In genomic region chr15:96053039-96054021, GRCh38 we compare ENCODE assay signal across 8 cellular contexts.
DNase-seq lines count a peak whose midpoint lies in the region; ATAC-seq and TF ChIP-seq lines count a peak whose summit lies in the region.

No MANE protein-coding gene starts in this region.

- intact Hi-C loops in HCT116 (cut with micrococcal nuclease) (loop anchor here (5.0 kb wide), 1 partner anchor 274 kb away; no protein-coding TSS in a partner anchor), aorta (cut with DNase I) (loop anchor here in 1 of 2 donors (10.0 kb wide), 1 partner anchor 271 kb away; no protein-coding TSS in a partner anchor)

- TF ChIP-seq RAD21 in HCT116 (IDR thresholded peaks at IDR 0.05; ENCODE audit: low read depth) = 0 out of 2 replicates have a peak, but pooled peaks have one; percentile 5

- CTCF ChIA-PET in HCT116 (lab: Charles Lee) = interaction anchor here (1.5 to 1.6 kb wide), 2 partner anchors 10 to 274 kb away, joined by 4 to 5 read pairs; no protein-coding TSS in a partner anchor

- no peak overlapping the region for H4K5ac ChIP-seq in mesendoderm (ENCODE audit: low read length)

- no peak for TF ChIP-seq POLR2A in HCT116 (IDR thresholded peaks at IDR 0.05; ENCODE audit: borderline replicate concordance, extremely low read depth, insufficient read depth, insufficient read length)

- ATAC-seq in HCT116 = peak; percentile 80
- peak; percentile 60 for ATAC-seq in aorta (ENCODE audit: low FRiP score)
- no peak for ATAC-seq in HG03521 (IDR thresholded peaks at IDR 0.05; ENCODE audit: unreplicated experiment)

- H2AFZ ChIP-seq in HCT116 (ENCODE audit: low read depth, low read length, poor library complexity, severe bottlenecking) = peak overlapping the region; percentile 94

- H3K4me2 ChIP-seq in HCT116 (ENCODE audit: low read length) (peak overlapping the region; percentile 64), mesendoderm (ENCODE audit: low read length) (peak overlapping the region; percentile 77)

- DNase-seq in HCT116 (ENCODE audit: low read depth, low spot score) (peak; percentile 16), NCI-H2227 treated with DMSO at 0.1 percent for 48 hours (lab: John Stamatoyannopoulos, UW) (peak; percentile 8), ecto neural progenitor cell (ENCODE audit: low spot score) (peak; percentile 83), mesendoderm (peak; percentile 91), aorta (peak in 1 of 2 donors; percentile 82), WERI-Rb-1 (no peak), NCI-H1694 (lab: John Stamatoyannopoulos, UW) (no peak)

- H3K9ac ChIP-seq in HCT116 (ENCODE audit: low read length) = peak overlapping the region; percentile 29
- no peak overlapping the region for H3K9ac ChIP-seq in mesendoderm (ENCODE audit: low read length)

- peak overlapping the region; percentile 34 for H2BK120ac ChIP-seq in mesendoderm (ENCODE audit: low read depth, low read length)

- H2BK5ac ChIP-seq in mesendoderm (ENCODE audit: low read length) = no peak overlapping the region

- BruUV-seq in HCT116 (replicated peaks; lab: Mats Ljungman, UMichigan) = no TSS peak

- POLR2A ChIA-PET in HCT116 (lab: Charles Lee) = no interaction called here

- H2BK15ac ChIP-seq in mesendoderm (replicated peaks; ENCODE audit: low read depth) = no peak overlapping the region

- H4K8ac ChIP-seq in mesendoderm (ENCODE audit: low read depth, low read length) = no peak overlapping the region

- H3K9me3 ChIP-seq in HCT116 (ENCODE audit: control insufficient read depth in 1 of 2, insufficient read depth in 1 of 2, low read depth in 1 of 2, low read length in 2 of 2) = no peaks in the 10 kb centered on the region
- no peaks in the 10 kb centered on the region for H3K9me3 ChIP-seq in aorta (ENCODE audit: control insufficient read depth, low read length)
- no peaks in the 10 kb centered on the region for H3K9me3 ChIP-seq in WERI-Rb-1 (ENCODE audit: severe bottlenecking)

- H4K20me1 ChIP-seq in HCT116 (ENCODE audit: insufficient read depth) = no peaks in the 10 kb centered on the region

- no CpG with 5 or more reads among the region's 42 CpGs for WGBS in mesendoderm (ENCODE audit: extremely low coverage, insufficient coverage, low lambda C conversion rate)
- 35 to 42% methylated on average over 42 of the region's 42 CpGs for WGBS in aorta, 2 donors

- no peak overlapping the region for H2AK5ac ChIP-seq in mesendoderm (ENCODE audit: low read length)

- H3K27me3 ChIP-seq in HCT116 (ENCODE audit: insufficient read depth, low read length) (no peaks in the 10 kb centered on the region), mesendoderm (ENCODE audit: insufficient read depth, low read length, poor library complexity) (peaks cover 21% of the 10 kb centered on the region), aorta (ENCODE audit: control insufficient read depth in 1 of 2, insufficient read depth in 2 of 2, low read length in 1 of 2) (no peaks in the 10 kb centered on the region), WERI-Rb-1 (ENCODE audit: insufficient read depth, low read depth, severe bottlenecking) (peaks cover 7% of the 10 kb centered on the region)

- no peak overlapping the region for H3K23ac ChIP-seq in mesendoderm (ENCODE audit: low read length)

- H3K9me2 ChIP-seq in HCT116 (ENCODE audit: insufficient read depth) = no peaks in the 10 kb centered on the region

- TF ChIP-seq CTCF in HCT116 (IDR thresholded peaks at IDR 0.05 in 2 of 3, conservative IDR thresholded peaks at IDR 0.05 in 1 of 3; ENCODE audit: borderline replicate concordance in 1 of 3, insufficient read depth in 1 of 3, low read depth in 2 of 3, low read length in 2 of 3) (no peak), WERI-Rb-1 (IDR thresholded peaks at IDR 0.05; ENCODE audit: low read depth, low read length) (no peak)

- peak overlapping the region; percentile 25 for H3K18ac ChIP-seq in mesendoderm (ENCODE audit: low read length)

- H3K36me3 ChIP-seq in HCT116 (ENCODE audit: control insufficient read depth in 1 of 2, insufficient read depth in 2 of 2, low read length in 2 of 2) (no peaks in the 10 kb centered on the region), mesendoderm (ENCODE audit: control insufficient read depth, insufficient read depth, low read length) (no peaks in the 10 kb centered on the region), aorta (ENCODE audit: control insufficient read depth in 1 of 2, insufficient read depth in 2 of 2, low read length in 1 of 2) (no peaks in the 10 kb centered on the region), WERI-Rb-1 (no peaks in the 10 kb centered on the region)

- H3K56ac ChIP-seq in mesendoderm (ENCODE audit: low read length) = peak overlapping the region; percentile 66

- H3K4ac ChIP-seq in mesendoderm (ENCODE audit: low read depth, low read length) = no peak overlapping the region

- H3K4me3 ChIP-seq in HCT116 (replicated peaks in 1 of 2; ENCODE audit: low read depth in 1 of 2, low read length in 2 of 2) (peak overlapping the region; percentile 19 to 39), mesendoderm (ENCODE audit: low read length) (no peak overlapping the region), aorta (ENCODE audit: low read length in 2 of 2) (peak overlapping the region in 1 of 2 donors; percentile 2), WERI-Rb-1 (ENCODE audit: low read depth, low read length) (no peak overlapping the region)

- H3K79me1 ChIP-seq in mesendoderm (ENCODE audit: low read length) = no peaks in the 10 kb centered on the region

- H3K27ac ChIP-seq in HCT116 (ENCODE audit: low read depth, low read length) = peak overlapping the region; percentile 20
- peak overlapping the region; percentile 49 for H3K27ac ChIP-seq in mesendoderm (ENCODE audit: low read depth, low read length)
- H3K27ac ChIP-seq in aorta (ENCODE audit: low read depth in 1 of 2, low read length in 2 of 2) = no peak overlapping the region
- no peak overlapping the region for H3K27ac ChIP-seq in WERI-Rb-1

- H3K4me1 ChIP-seq in HCT116 (ENCODE audit: control insufficient read depth in 1 of 2, insufficient read depth in 2 of 2, low read length in 2 of 2) = peaks cover 17 to 23% of the 10 kb centered on the region in 2 experiments; a peak in 3 of 4 replicates
- H3K4me1 ChIP-seq in mesendoderm (ENCODE audit: control insufficient read depth, low read depth, low read length) = peaks cover 8% of the 10 kb centered on the region
- no peaks in the 10 kb centered on the region for H3K4me1 ChIP-seq in aorta (ENCODE audit: control insufficient read depth in 1 of 2, insufficient read depth in 2 of 2, low read length in 2 of 2)

- RAD21 ChIA-PET in HCT116 (lab: Charles Lee; ENCODE audit: low non-redundant PET in 1 of 2, low total read pairs in 2 of 2, uncharacterized antibody in 2 of 2, unreplicated experiment in 2 of 2) = no interaction called here

- H3K79me2 ChIP-seq in HCT116 (ENCODE audit: insufficient read depth, low read length) (no peaks in the 10 kb centered on the region), mesendoderm (ENCODE audit: control insufficient read depth, insufficient read depth, low read length) (no peaks in the 10 kb centered on the region)

TF ChIP-seq in HCT116, 20 proteins besides CTCF, POLR2A, EP300 and RAD21:
- TF ChIP-seq SIN3A (IDR thresholded peaks at IDR 0.05; ENCODE audit: low read depth) (no peak), ZFX (IDR thresholded peaks at IDR 0.05) (peak; percentile 50)
- TF ChIP-seq, protein P1, sequence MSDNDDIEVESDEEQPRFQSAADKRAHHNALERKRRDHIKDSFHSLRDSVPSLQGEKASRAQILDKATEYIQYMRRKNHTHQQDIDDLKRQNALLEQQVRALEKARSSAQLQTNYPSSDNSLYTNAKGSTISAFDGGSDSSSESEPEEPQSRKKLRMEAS (IDR thresholded peaks at IDR 0.05) = peak; percentile 59

Comparison
In these comparisons a context has a peak if more than half of its experiments do, and no peak if none do; other contexts are left out.
1. DNase-seq: peak in HCT116 (single experiment), NCI-H2227 treated with DMSO at 0.1 percent for 48 hours (single experiment), ecto neural progenitor cell (single experiment) and mesendoderm (single experiment); none in WERI-Rb-1 (single experiment) and NCI-H1694 (single experiment).
2. H3K27ac ChIP-seq: peak in HCT116 (single experiment) and mesendoderm (single experiment); none in aorta (0 of 2) and WERI-Rb-1 (single experiment).
3. H3K4me3 ChIP-seq: peak in HCT116 (2 of 2); none in mesendoderm (single experiment) and WERI-Rb-1 (single experiment).